ENCODE assay signal across 8 cellular contexts in the genomic region with DNA sequence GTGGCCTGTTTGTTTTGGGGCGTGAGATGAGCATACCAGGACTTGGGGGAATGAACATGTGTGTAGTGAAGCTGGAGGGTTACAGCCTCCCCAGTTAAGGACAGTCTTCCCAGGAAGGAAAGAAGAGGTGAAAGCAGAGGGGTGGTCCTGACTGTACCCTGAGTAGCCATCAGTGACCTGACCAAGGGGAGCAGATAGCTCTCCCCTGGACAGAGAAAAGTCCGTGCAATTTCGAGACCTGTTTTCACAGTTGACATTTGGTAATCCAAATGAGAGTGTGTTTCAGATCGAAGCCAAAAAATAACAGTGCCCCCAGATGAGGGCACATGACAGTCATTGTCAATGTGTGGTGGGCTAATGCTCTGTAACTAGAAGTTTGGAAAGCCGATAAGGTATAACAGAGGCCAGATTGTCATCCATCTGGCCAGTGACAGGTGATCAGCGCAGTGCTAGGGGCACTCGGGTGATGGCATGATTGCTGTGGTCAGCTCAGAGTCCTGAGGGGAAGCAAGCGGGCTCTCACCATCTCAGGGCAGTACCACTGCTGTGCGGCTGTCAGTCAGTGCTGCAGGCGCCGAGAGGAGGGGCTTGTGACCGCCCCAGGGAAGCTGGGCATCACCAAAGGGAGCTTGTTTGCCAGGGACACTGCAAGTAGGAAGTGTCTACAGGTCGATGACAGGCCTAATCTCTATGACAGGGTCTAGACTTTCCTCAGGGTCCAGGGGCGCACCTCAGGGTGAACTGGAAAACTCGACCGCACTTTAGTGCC. TPM values are rescaled to one million over a fixed set of nuclear protein-coding genes. Genes with fewer than 3 reads are reported as not detected.
DNase-seq lines count a peak whose midpoint lies in the region; ATAC-seq and TF ChIP-seq lines count a peak whose summit lies in the region.

No MANE protein-coding gene starts in this region.

- ATAC-seq in naive thymus-derived CD8-positive, alpha-beta T cell: no peak
- ATAC-seq in GM19324 (IDR thresholded peaks at IDR 0.05; ENCODE audit: low FRiP score, unreplicated experiment): no peak
- no peak for ATAC-seq in HG03196 (IDR thresholded peaks at IDR 0.05; ENCODE audit: unreplicated experiment)
- ATAC-seq in GM19467 (IDR thresholded peaks at IDR 0.05; ENCODE audit: unreplicated experiment): no peak

- H3K27me3 Mint-ChIP-seq in chondrocyte (ENCODE audit: low read depth): no peaks in the 10 kb centered on the region
- H3K27me3 Mint-ChIP-seq in naive thymus-derived CD8-positive, alpha-beta T cell: no peaks in the 10 kb centered on the region

- no peak for TF ChIP-seq CTCF in GM10266 (IDR thresholded peaks at IDR 0.05; ENCODE audit: control insufficient read depth, insufficient read depth, low read depth, missing control alignments)
- TF ChIP-seq CTCF in chondrocyte (IDR thresholded peaks at IDR 0.05): no peak

- no peaks in the 10 kb centered on the region for H3K9me3 Mint-ChIP-seq in chondrocyte (ENCODE audit: low read depth)
- no peaks in the 10 kb centered on the region for H3K9me3 Mint-ChIP-seq in naive thymus-derived CD8-positive, alpha-beta T cell

- POLR2A ChIA-PET in naive thymus-derived CD8-positive, alpha-beta T cell (lab: Charles Lee): interaction anchor here (1.4 to 2.1 kb wide), 3 partner anchors 10 to 298 kb away, joined by 7 to 18 read pairs (median 12); partner anchors contain the start of genes NME1 and TOB1

- DNase-seq in GM10266 (ENCODE audit: extremely low spot score): peak; percentile 20
- peak; percentile 57 for DNase-seq in NCI-H524 treated with DMSO at 0.1 percent for 48 hours (lab: John Stamatoyannopoulos, UW)
- no peak for DNase-seq in chondrocyte (ENCODE audit: low spot score)
- no peak for DNase-seq in naive thymus-derived CD8-positive, alpha-beta T cell
- no peak for DNase-seq in stimulated activated CD4-positive, alpha-beta T cell treated with anti-CD3 and anti-CD28 coated beads, Interleukin-4, amount 100 ng/mL, for 24 hours

- peak overlapping the region; percentile 99 for H3K27ac Mint-ChIP-seq in chondrocyte (ENCODE audit: unreplicated experiment)
- H3K27ac Mint-ChIP-seq in naive thymus-derived CD8-positive, alpha-beta T cell: peak overlapping the region; percentile 92 to 98 (median 96)

- peaks cover 23% of the 10 kb centered on the region for H3K36me3 Mint-ChIP-seq in chondrocyte (ENCODE audit: low read depth)
- peaks cover 0 to 45% (median 9%) of the 10 kb centered on the region in 3 donors for H3K36me3 Mint-ChIP-seq in naive thymus-derived CD8-positive, alpha-beta T cell

- H3K4me1 Mint-ChIP-seq in chondrocyte (ENCODE audit: low read depth): peaks cover 34% of the 10 kb centered on the region
- H3K4me1 Mint-ChIP-seq in naive thymus-derived CD8-positive, alpha-beta T cell: peaks cover 10 to 32% (median 23%) of the 10 kb centered on the region in 4 donors

- peak overlapping the region; percentile 93 for H3K4me3 Mint-ChIP-seq in chondrocyte (ENCODE audit: unreplicated experiment)
- H3K4me3 Mint-ChIP-seq in naive thymus-derived CD8-positive, alpha-beta T cell: peak overlapping the region; percentile 82 to 99 (median 94)

RNA-seq across cellular contexts. Expression of gene NME2, which starts 1.1 kb away (rescaled TPM):
- total RNA-seq in chondrocyte: 748 to 753 TPM (median 751 TPM) in 3 replicates
- total RNA-seq in naive thymus-derived CD8-positive, alpha-beta T cell: 100 to 1,000 TPM; 186 to 198 TPM
- 100 to 1,000 TPM; 286 to 385 (median 338) TPM for polyA plus RNA-seq in naive thymus-derived CD8-positive, alpha-beta T cell

RNA-seq across cellular contexts. Expression of gene NME1, which starts 11.7 kb away (rescaled TPM):
- 101 to 149 TPM (median 102 TPM) in 3 replicates for total RNA-seq in chondrocyte
- 10 to 100 TPM; 15.8 to 20.0 TPM for total RNA-seq in naive thymus-derived CD8-positive, alpha-beta T cell
- polyA plus RNA-seq in naive thymus-derived CD8-positive, alpha-beta T cell: 10 to 100 TPM; 64.6 to 95.2 (median 82.1) TPM

RNA-seq across cellular contexts. Expression of gene SPAG9, which starts 44.4 kb away (rescaled TPM):
- 86.7 to 96.1 TPM (median 92.7 TPM) in 3 replicates for total RNA-seq in chondrocyte
- 10 to 100 TPM; 52.4 to 58.0 TPM for total RNA-seq in naive thymus-derived CD8-positive, alpha-beta T cell
- polyA plus RNA-seq in naive thymus-derived CD8-positive, alpha-beta T cell: 1 to 10 TPM; 2.1 to 3.9 (median 2.8) TPM

Comparison
In these comparisons a context has a peak if more than half of its experiments do, and no peak if none do; other contexts are left out.
1. DNase-seq: peak in GM10266 (single experiment) and NCI-H524 treated with DMSO at 0.1 percent for 48 hours (single experiment); none in chondrocyte (single experiment), naive thymus-derived CD8-positive, alpha-beta T cell (0 of 10) and stimulated activated CD4-positive, alpha-beta T cell treated with anti-CD3 and anti-CD28 coated beads, Interleukin-4, amount 100 ng/mL, for 24 hours (single experiment).